23 cellular contexts compared by ENCODE assay signal in genomic region chr17:35847633-35848373, GRCh38. TPM values are rescaled to one million over a fixed set of nuclear protein-coding genes. Genes with fewer than 3 reads are reported as not detected.
DNase-seq lines count a peak whose midpoint lies in the region; ATAC-seq, FAIRE-seq and TF ChIP-seq lines count a peak whose summit lies in the region.
"Had no signal": no experiment of that assay in that cellular context is flagged by ENCODE, and none has a peak within 500 bp of the region (broad histone marks: within the 10 kb centered on the region; RNA-seq: fewer than 3 reads in every experiment).

No MANE protein-coding gene starts in this region.

- H3K27ac ChIP-seq in K562 (ENCODE audit: extremely low read depth, low read depth, low read length), result no peak overlapping the region
- H3K27ac ChIP-seq: parathyroid adenoma, skin epidermis, upper lobe of left lung had no signal

- POLR2A ChIA-PET in activated CD4-positive, alpha-beta T cell treated with anti-CD3 and anti-CD28 coated beads, Interleukin-2, amount 10 ng/mL, durations not matched to agents 7 days and 5 days (lab: Charles Lee), result no interaction called here
- POLR2A ChIA-PET in K562 (lab: Yijun Ruan, JAX), result interaction anchor here (0.6 to 2.8 kb wide), 11 partner anchors 10 to 302 kb away, joined by 3 to 19 read pairs (median 3); no protein-coding TSS in a partner anchor

- in situ Hi-C loops in K562 (cut with MboI), result no loop called here

- H3K4me2 ChIP-seq in K562 (ENCODE audit: insufficient read depth, low read length), result no peak overlapping the region

- H3K4me3 ChIP-seq in K562, result no peak overlapping the region
- H3K4me3 ChIP-seq: mucosa of descending colon, skin epidermis, upper lobe of left lung had no signal

- no peaks in the 10 kb centered on the region for H3K9me1 ChIP-seq in K562 (ENCODE audit: control insufficient read depth, insufficient read depth, low read length)

- no peak for FAIRE-seq in K562 (lab: Jason Lieb, UNC)
- no peak for FAIRE-seq in HTR-8/SVneo (lab: Jason Lieb, UNC)
- FAIRE-seq: islet of Langerhans, RCC 7860 had no signal

- no peaks in the 10 kb centered on the region for H3K4me1 ChIP-seq in K562 (replicated peaks in 1 of 2; ENCODE audit: control insufficient read depth in 2 of 2, insufficient read depth in 2 of 2, low read length in 2 of 2)
- H3K4me1 ChIP-seq: parathyroid adenoma had no signal

- no peak for DNase-seq in activated CD4-positive, alpha-beta T cell treated with anti-CD3 and anti-CD28 coated beads, Interleukin-2, amount 10 ng/mL, durations not matched to agents 7 days and 5 days
- DNase-seq in activated CD4-positive, alpha-beta T cell treated with anti-CD3 and anti-CD28 coated beads, Interleukin-2, amount 50 U/mL, for 48 hours, result no peak
- DNase-seq in NAMALWA (ENCODE audit: low spot score) (peak; percentile 15), K562 (ENCODE audit: extremely low read depth in 1 of 4, low spot score in 3 of 4) (no peak), natural killer cell (no peak), NCI-H82 (lab: John Stamatoyannopoulos, UW) (no peak), HTR-8/SVneo (ENCODE audit: insufficient read length, low spot score) (no peak), GM20000 (ENCODE audit: low spot score) (no peak)
- DNase-seq: ACHN, anterior cingulate cortex, cortex of kidney, mucosa of descending colon, NCI-H1930, NCI-H526 treated with DMSO at 0.1 percent for 48 hours, T-helper 2 cell, upper lobe of left lung had no signal

- H3K27me3 Mint-ChIP-seq in activated CD4-positive, alpha-beta T cell treated with anti-CD3 and anti-CD28 coated beads, Interleukin-2, amount 10 ng/mL, durations not matched to agents 7 days and 5 days, result no peaks in the 10 kb centered on the region
- H3K27me3 Mint-ChIP-seq in natural killer cell (ENCODE audit: low read depth in 2 of 2), result no peaks in the 10 kb centered on the region

- no peak overlapping the region for H3K4me3 Mint-ChIP-seq in activated CD4-positive, alpha-beta T cell treated with anti-CD3 and anti-CD28 coated beads, Interleukin-2, amount 10 ng/mL, durations not matched to agents 7 days and 5 days
- H3K4me3 Mint-ChIP-seq in natural killer cell, result no peak overlapping the region

- CTCF ChIA-PET in activated CD4-positive, alpha-beta T cell treated with anti-CD3 and anti-CD28 coated beads, Interleukin-2, amount 10 ng/mL, durations not matched to agents 7 days and 5 days (lab: Charles Lee), result interaction anchor here (0.6 to 1.7 kb wide), 4 partner anchors 23 to 63 kb away, joined by 3 to 10 read pairs (median 6); partner anchors contain the start of gene TAF15
- CTCF ChIA-PET in K562 (lab: Yijun Ruan, JAX; ENCODE audit: low intra/inter-chr PET ratio), result no interaction called here

- WGBS in K562 (ENCODE audit: insufficient coverage, low coverage, missing lambda C conversion rate), result 85% methylated on average over 4 of the region's 4 CpGs

- H3K79me2 ChIP-seq in K562 (ENCODE audit: control insufficient read depth, insufficient read depth, low read length), result no peaks in the 10 kb centered on the region
- H3K79me2 ChIP-seq: parathyroid adenoma had no signal

- BruUV-seq in K562 (replicated peaks; lab: Mats Ljungman, UMichigan), result no TSS peak

- intact Hi-C loops in K562 (cut with micrococcal nuclease) (loop anchor here (5.0 to 10.0 kb wide), 2 partner anchors 94 to 227 kb away; partner anchors contain the start of gene LYZL6), natural killer cell (cut with micrococcal nuclease) (loop anchor here (5.0 kb wide), 2 partner anchors 49 to 84 kb away; partner anchors contain the start of gene RDM1)

- peaks cover 57% of the 10 kb centered on the region for H3K36me3 Mint-ChIP-seq in activated CD4-positive, alpha-beta T cell treated with anti-CD3 and anti-CD28 coated beads, Interleukin-2, amount 10 ng/mL, durations not matched to agents 7 days and 5 days (ENCODE audit: low read depth)
- H3K36me3 Mint-ChIP-seq in natural killer cell, result peaks cover 17% of the 10 kb centered on the region

- H3K36me3 ChIP-seq in K562 (ENCODE audit: control insufficient read depth, insufficient read depth, low read length), result peaks cover 64% of the 10 kb centered on the region

- no peak for TF ChIP-seq RAD21 in K562 (CRISPR knock-in tag; conservative IDR thresholded peaks at IDR 0.05 in 1 of 2, IDR thresholded peaks at IDR 0.05 in 1 of 2)

- no peak for TF ChIP-seq EP300 in K562 (IDR thresholded peaks at IDR 0.05; ENCODE audit: low read length)

- H3K9me3 ChIP-seq in K562 (replicated peaks; ENCODE audit: control insufficient read depth, insufficient read depth, low read depth, low read length), result no peaks in the 10 kb centered on the region
- H3K9me3 ChIP-seq: mucosa of descending colon, upper lobe of left lung had no signal

- no peaks in the 10 kb centered on the region for H3K27me3 ChIP-seq in K562 (ENCODE audit: control insufficient read depth in 2 of 2, insufficient read depth in 2 of 2, low read length in 2 of 2)
- H3K27me3 ChIP-seq: upper lobe of left lung had no signal

- ATAC-seq in K562 (peak; percentile 23), natural killer cell (no peak)
- ATAC-seq: activated CD4-positive, CD25-positive, alpha-beta regulatory T cell treated with anti-CD3 and anti-CD28 coated beads, Interleukin-2, amount 50 U/mL, for 24 hours; esophagus mucosa; mucosa of descending colon had no signal

- H3K4me1 Mint-ChIP-seq in activated CD4-positive, alpha-beta T cell treated with anti-CD3 and anti-CD28 coated beads, Interleukin-2, amount 10 ng/mL, durations not matched to agents 7 days and 5 days, result peaks cover 16% of the 10 kb centered on the region
- H3K4me1 Mint-ChIP-seq in natural killer cell, result peaks cover 19 to 38% of the 10 kb centered on the region in 2 donors

- no peaks in the 10 kb centered on the region for H4K20me1 ChIP-seq in K562 (replicated peaks; ENCODE audit: control insufficient read depth, insufficient read depth, low read length)

- peak overlapping the region; percentile 15 for H3K27ac Mint-ChIP-seq in activated CD4-positive, alpha-beta T cell treated with anti-CD3 and anti-CD28 coated beads, Interleukin-2, amount 10 ng/mL, durations not matched to agents 7 days and 5 days
- peak overlapping the region; percentile 35 to 49 for H3K27ac Mint-ChIP-seq in natural killer cell

- TF ChIP-seq CTCF in K562 (IDR thresholded peaks at IDR 0.05 in 2 of 3, conservative IDR thresholded peaks at IDR 0.05 in 1 of 3; ENCODE audit: insufficient read depth in 2 of 3, low read depth in 1 of 3, low read length in 3 of 3) (no peak), natural killer cell (IDR thresholded peaks at IDR 0.05) (no peak), GM20000 (IDR thresholded peaks at IDR 0.05; ENCODE audit: extremely low read depth, missing control alignments) (no peak)

- peak; percentile 71 for TF ChIP-seq POLR2A in K562 (conservative IDR thresholded peaks at IDR 0.05)

- H3K9ac ChIP-seq in K562 (ENCODE audit: insufficient read depth in 1 of 2, low read depth in 2 of 2, low read length in 2 of 2), result no peak overlapping the region
- H3K9ac ChIP-seq: parathyroid adenoma had no signal

- H2AFZ ChIP-seq in K562 (ENCODE audit: low read depth, low read length), result no peak overlapping the region
- H2AFZ ChIP-seq: parathyroid adenoma had no signal

- H3K9me3 Mint-ChIP-seq in activated CD4-positive, alpha-beta T cell treated with anti-CD3 and anti-CD28 coated beads, Interleukin-2, amount 10 ng/mL, durations not matched to agents 7 days and 5 days, result no peaks in the 10 kb centered on the region
- no peaks in the 10 kb centered on the region for H3K9me3 Mint-ChIP-seq in natural killer cell

RNA-seq across cellular contexts. Expression of gene HEATR9, which starts 20.9 kb away (rescaled TPM):
- under 1 TPM; 0.17 to 0.27 TPM for total RNA-seq in activated CD4-positive, alpha-beta T cell treated with anti-CD3 and anti-CD28 coated beads, Interleukin-2, amount 10 ng/mL, durations not matched to agents 7 days and 5 days
- not detected in 2 replicates for total RNA-seq in K562 (2011; cell fraction: chromatin; rRNA removed; ENCODE audit: low replicate concordance)
- total RNA-seq in K562 (2011; cell fraction: nucleolus; rRNA removed), result not detected in 2 replicates
- not detected in 2 replicates for total RNA-seq in K562 (2011; cell fraction: nucleoplasm; rRNA removed)
- total RNA-seq in K562 (2014; rRNA removed), result not detected in 2 replicates
- total RNA-seq in K562 (2014; rRNA removed; fragmentation: Illumina TruSeq; extraction: Trizol), result not detected in 2 replicates
- not detected in 2 replicates for total RNA-seq in K562 (2015; rRNA removed; fragmentation: Illumina TruSeq; extraction: Trizol)
- not detected in 2 replicates for total RNA-seq in K562 (2021)
- polyA plus RNA-seq in K562 (2011; rRNA removed), result not detected in 2 replicates
- polyA plus RNA-seq in K562 (2011; cell fraction: cytosol; rRNA removed), result not detected in 2 replicates
- polyA plus RNA-seq in K562 (2011; cell fraction: nucleus; rRNA removed), result not detected in 2 replicates
- polyA plus RNA-seq in K562 (2012), result not detected in 2 replicates
- not detected in 2 replicates for polyA plus RNA-seq in K562 (2014; fragmentation: Illumina TruSeq; extraction: Trizol)
- not detected for polyA plus RNA-seq in K562 (2014; fragmentation: Nextera tagmentation; extraction: Ambion mirVana)
- not detected in 2 replicates for polyA plus RNA-seq in K562 (2014; rRNA removed)
- not detected in 2 replicates for polyA minus RNA-seq in K562 (2011; rRNA and poly(A)+ RNA removed)
- polyA minus RNA-seq in K562 (2011; cell fraction: cytosol; rRNA and poly(A)+ RNA removed), result not detected in 2 replicates
- not detected in 2 replicates for polyA minus RNA-seq in K562 (2011; cell fraction: nucleus; rRNA and poly(A)+ RNA removed)
- total RNA-seq in natural killer cell, result 10 to 100 TPM in 2 of 3 donors, 1 to 10 TPM in 1; 10.0 to 24.1 (median 15.1) TPM
- total RNA-seq: esophagus mucosa, H4, mucosa of descending colon had no signal

RNA-seq across cellular contexts. Expression of gene CCL5, which starts 32.4 kb away (rescaled TPM):
- 10 to 100 TPM; 68.7 to 81.3 TPM for total RNA-seq in activated CD4-positive, alpha-beta T cell treated with anti-CD3 and anti-CD28 coated beads, Interleukin-2, amount 10 ng/mL, durations not matched to agents 7 days and 5 days
- total RNA-seq in K562 (2011; cell fraction: chromatin; rRNA removed; ENCODE audit: low replicate concordance), result 0.37 TPM in 1 of 2 replicates, not detected in the other
- not detected in 2 replicates for total RNA-seq in K562 (2011; cell fraction: nucleolus; rRNA removed)
- total RNA-seq in K562 (2011; cell fraction: nucleoplasm; rRNA removed), result 0.29 TPM in 1 of 2 replicates, not detected in the other
- total RNA-seq in K562 (2014; rRNA removed), result 0.08 and 0.18 TPM in 2 replicates
- 0.16 TPM in 1 of 2 replicates, not detected in the other for total RNA-seq in K562 (2014; rRNA removed; fragmentation: Illumina TruSeq; extraction: Trizol)
- total RNA-seq in K562 (2015; rRNA removed; fragmentation: Illumina TruSeq; extraction: Trizol), result 0.18 and 0.23 TPM in 2 replicates
- 0.56 and 0.58 TPM in 2 replicates for total RNA-seq in K562 (2021)
- 0.08 and 0.53 TPM in 2 replicates for polyA plus RNA-seq in K562 (2011; rRNA removed)
- polyA plus RNA-seq in K562 (2011; cell fraction: cytosol; rRNA removed), result 0.72 TPM in 1 of 2 replicates, not detected in the other
- not detected in 2 replicates for polyA plus RNA-seq in K562 (2011; cell fraction: nucleus; rRNA removed)
- polyA plus RNA-seq in K562 (2012), result 0.30 and 0.65 TPM in 2 replicates
- polyA plus RNA-seq in K562 (2014; fragmentation: Illumina TruSeq; extraction: Trizol), result 0.43 TPM in 2 replicates
- under 1 TPM; 0.46 to 0.59 TPM for polyA plus RNA-seq in K562 (2014; fragmentation: Nextera tagmentation; extraction: Ambion mirVana)
- 0.30 and 0.49 TPM in 2 replicates for polyA plus RNA-seq in K562 (2014; rRNA removed)
- polyA minus RNA-seq in K562 (2011; rRNA and poly(A)+ RNA removed), result not detected in 2 replicates
- polyA minus RNA-seq in K562 (2011; cell fraction: cytosol; rRNA and poly(A)+ RNA removed), result 0.86 TPM in 1 of 2 replicates, not detected in the other
- polyA minus RNA-seq in K562 (2011; cell fraction: nucleus; rRNA and poly(A)+ RNA removed), result not detected in 2 replicates
- 1,000 to 10,000 TPM in 1 of 3 donors, 100 to 1,000 TPM in 2; 793 to 1,167 (median 825) TPM for total RNA-seq in natural killer cell
- total RNA-seq: H4 had no signal

RNA-seq across cellular contexts. Expression of gene TAF15, which starts 38.5 kb away (rescaled TPM):
- total RNA-seq in activated CD4-positive, alpha-beta T cell treated with anti-CD3 and anti-CD28 coated beads, Interleukin-2, amount 10 ng/mL, durations not matched to agents 7 days and 5 days, result 100 to 1,000 TPM; 274 to 311 TPM
- total RNA-seq in K562 (2011; cell fraction: chromatin; rRNA removed; ENCODE audit: low replicate concordance), result 209 and 455 TPM in 2 replicates
- 104 and 126 TPM in 2 replicates for total RNA-seq in K562 (2011; cell fraction: nucleolus; rRNA removed)
- total RNA-seq in K562 (2011; cell fraction: nucleoplasm; rRNA removed), result 198 and 253 TPM in 2 replicates
- total RNA-seq in K562 (2014; rRNA removed), result 50.2 and 54.5 TPM in 2 replicates
- total RNA-seq in K562 (2014; rRNA removed; fragmentation: Illumina TruSeq; extraction: Trizol), result 56.8 and 64.3 TPM in 2 replicates
- total RNA-seq in K562 (2015; rRNA removed; fragmentation: Illumina TruSeq; extraction: Trizol), result 45.9 and 50.7 TPM in 2 replicates
- 178 and 213 TPM in 2 replicates for total RNA-seq in K562 (2021)
- 60.0 and 77.7 TPM in 2 replicates for polyA plus RNA-seq in K562 (2011; rRNA removed)
- 35.6 and 39.1 TPM in 2 replicates for polyA plus RNA-seq in K562 (2011; cell fraction: cytosol; rRNA removed)
- 59.8 and 89.8 TPM in 2 replicates for polyA plus RNA-seq in K562 (2011; cell fraction: nucleus; rRNA removed)
- 216 and 380 TPM in 2 replicates for polyA plus RNA-seq in K562 (2012)
- 267 and 272 TPM in 2 replicates for polyA plus RNA-seq in K562 (2014; fragmentation: Illumina TruSeq; extraction: Trizol)
- 10 to 100 TPM in 1 of 2 experiments, 1 to 10 TPM in 1; 4.1 to 22.7 TPM for polyA plus RNA-seq in K562 (2014; fragmentation: Nextera tagmentation; extraction: Ambion mirVana)
- 142 and 171 TPM in 2 replicates for polyA plus RNA-seq in K562 (2014; rRNA removed)
- 105 and 122 TPM in 2 replicates for polyA minus RNA-seq in K562 (2011; rRNA and poly(A)+ RNA removed)
- polyA minus RNA-seq in K562 (2011; cell fraction: cytosol; rRNA and poly(A)+ RNA removed), result 44.4 and 68.8 TPM in 2 replicates
- 74.2 and 95.4 TPM in 2 replicates for polyA minus RNA-seq in K562 (2011; cell fraction: nucleus; rRNA and poly(A)+ RNA removed)
- 100 to 1,000 TPM; 214 to 253 (median 214) TPM for total RNA-seq in natural killer cell

RNA-seq across cellular contexts. Expression of gene MMP28, which starts 52.4 kb away (rescaled TPM):
- not detected for total RNA-seq in activated CD4-positive, alpha-beta T cell treated with anti-CD3 and anti-CD28 coated beads, Interleukin-2, amount 10 ng/mL, durations not matched to agents 7 days and 5 days
- total RNA-seq in K562 (2011; cell fraction: chromatin; rRNA removed; ENCODE audit: low replicate concordance), result not detected in 2 replicates
- total RNA-seq in K562 (2011; cell fraction: nucleolus; rRNA removed), result not detected in 2 replicates
- not detected in 2 replicates for total RNA-seq in K562 (2011; cell fraction: nucleoplasm; rRNA removed)
- not detected in 2 replicates for total RNA-seq in K562 (2014; rRNA removed)
- total RNA-seq in K562 (2014; rRNA removed; fragmentation: Illumina TruSeq; extraction: Trizol), result not detected in 2 replicates
- not detected in 2 replicates for total RNA-seq in K562 (2015; rRNA removed; fragmentation: Illumina TruSeq; extraction: Trizol)
- total RNA-seq in K562 (2021), result not detected in 2 replicates
- polyA plus RNA-seq in K562 (2011; rRNA removed), result not detected in 2 replicates
- polyA plus RNA-seq in K562 (2011; cell fraction: cytosol; rRNA removed), result not detected in 2 replicates
- polyA plus RNA-seq in K562 (2011; cell fraction: nucleus; rRNA removed), result not detected in 2 replicates
- not detected in 2 replicates for polyA plus RNA-seq in K562 (2012)
- not detected in 2 replicates for polyA plus RNA-seq in K562 (2014; fragmentation: Illumina TruSeq; extraction: Trizol)
- not detected for polyA plus RNA-seq in K562 (2014; fragmentation: Nextera tagmentation; extraction: Ambion mirVana)
- polyA plus RNA-seq in K562 (2014; rRNA removed), result not detected in 2 replicates
- polyA minus RNA-seq in K562 (2011; rRNA and poly(A)+ RNA removed), result not detected in 2 replicates
- not detected in 2 replicates for polyA minus RNA-seq in K562 (2011; cell fraction: cytosol; rRNA and poly(A)+ RNA removed)
- polyA minus RNA-seq in K562 (2011; cell fraction: nucleus; rRNA and poly(A)+ RNA removed), result 0.27 TPM in 1 of 2 replicates, not detected in the other
- total RNA-seq in natural killer cell, result 1 to 10 TPM in 1 of 3 donors, not detected in 2; 1.1 TPM

Comparison
In these comparisons a context has a peak if more than half of its experiments do, and no peak if none do; other contexts are left out.
1. RNA of gene HEATR9, which starts 20.9 kb away (total RNA-seq): 10.0 to 24.1 TPM in natural killer cell; 0.17 to 0.27 TPM in activated CD4-positive, alpha-beta T cell treated with anti-CD3 and anti-CD28 coated beads, Interleukin-2, amount 10 ng/mL, durations not matched to agents 7 days and 5 days and not detected in K562; every median in the first group is over 4 times any median in the second.
2. RNA of gene CCL5, which starts 32.4 kb away (total RNA-seq): 793 to 1,167 TPM in natural killer cell and 68.7 to 81.3 TPM in activated CD4-positive, alpha-beta T cell treated with anti-CD3 and anti-CD28 coated beads, Interleukin-2, amount 10 ng/mL, durations not matched to agents 7 days and 5 days; 0.08 to 0.58 TPM in K562; every median in the first group is over 10 times any median in the second.